Comparison of ENCODE assay signal across 37 cellular contexts in the genomic region with DNA sequence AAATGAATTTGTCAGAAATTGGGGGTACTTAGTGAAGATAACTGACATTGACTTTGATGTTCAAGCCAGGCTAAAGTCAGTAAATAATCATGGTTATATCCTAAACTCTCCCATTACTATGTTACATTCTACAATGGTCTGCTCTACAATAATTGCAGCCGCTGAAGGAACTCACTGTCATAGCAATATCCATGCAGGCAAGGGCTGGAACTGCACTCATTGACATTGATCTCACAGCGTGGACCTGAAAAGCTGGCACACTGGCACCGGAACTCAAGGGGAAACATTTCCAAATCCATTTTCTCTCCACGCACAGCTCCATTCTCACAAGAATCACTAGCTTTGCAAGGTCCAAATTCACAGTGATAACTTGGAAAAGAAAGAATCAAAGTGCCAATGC.
"Had no signal": no experiment of that assay in that cellular context is flagged by ENCODE, and none has a peak within 500 bp of the region (broad histone marks: within the 10 kb centered on the region; RNA-seq: fewer than 3 reads in every experiment).

No MANE protein-coding gene starts in this region.

- H3K36me3 Mint-ChIP-seq: activated CD4-positive, alpha-beta memory T cell treated with anti-CD3 and anti-CD28 coated beads for 36 hours; activated naive CD8-positive, alpha-beta T cell; brain; T-cell had no signal

- FAIRE-seq: bronchial epithelial cell had no signal

- H3K4me3 ChIP-seq: Peyer's patch, SJSA1 had no signal

- H3K4me1 Mint-ChIP-seq: activated B cell treated with CpG ODN at 0.5 μM for 24 hours; activated naive CD8-positive, alpha-beta T cell treated with anti-CD3 and anti-CD28 coated beads, Interleukin-2, amount 50 U/mL, for 24 hours; brain; T-cell; T-helper 17 cell had no signal

- H3K4me3 Mint-ChIP-seq: activated B cell treated with CpG ODN at 0.5 μM for 24 hours; activated CD4-positive, alpha-beta memory T cell treated with anti-CD3 and anti-CD28 coated beads for 36 hours; activated naive CD4-positive, alpha-beta T cell treated with anti-CD3 and anti-CD28 coated beads for 36 hours; activated naive CD8-positive, alpha-beta T cell; activated naive CD8-positive, alpha-beta T cell treated with anti-CD3 and anti-CD28 coated beads, Interleukin-2, amount 50 U/mL, for 24 hours; activated T-cell treated with anti-CD3 and anti-CD28 coated beads, Interleukin-2, amount 50 U/mL, for 4 hours; activated T-helper 1 cell treated with anti-CD3 and anti-CD28 coated beads, Interleukin-12 subunit alpha, Interleukin-12 subunit beta, Interleukin-2, Interleukin-4 antibody, amounts not matched to agents 30 ng/mL and 10 ng/mL and 1 ng/mL, durations not matched to agents 14 hours and 24 hours and 36 hours; brain; T-cell; T-helper 17 cell had no signal

- DNase-seq: activated B cell treated with CpG ODN at 0.5 μM for 24 hours; activated CD4-positive, alpha-beta memory T cell treated with anti-CD3 and anti-CD28 coated beads for 36 hours; activated CD4-positive, alpha-beta T cell treated with anti-CD3 and anti-CD28 coated beads for 4 hours; activated CD4-positive, alpha-beta T cell treated with anti-CD3 and anti-CD28 coated beads, Interleukin-2, amount 50 U/mL, for 1 hour; activated CD4-positive, CD25-positive, alpha-beta regulatory T cell treated with anti-CD3 and anti-CD28 coated beads, Interleukin-2, amount 50 U/mL, for 72 hours; activated CD8-positive, alpha-beta memory T cell treated with anti-CD3 and anti-CD28 coated beads, Interleukin-2, amount 50 U/mL, for 4 hours; activated gamma-delta T cell treated with Interleukin-2 at 50 U/mL for 16 hours; activated naive CD4-positive, alpha-beta T cell treated with anti-CD3 and anti-CD28 coated beads for 36 hours; activated naive CD8-positive, alpha-beta T cell treated with anti-CD3 and anti-CD28 coated beads, Interleukin-2, amount 50 U/mL, for 24 hours; activated T-cell treated with anti-CD3 and anti-CD28 coated beads for 4 hours; activated T-cell treated with anti-CD3 and anti-CD28 coated beads, Interleukin-2, amount 50 U/mL, for 4 hours; anterior cingulate cortex; caudate nucleus; cerebellar nuclear complex; Kasumi-1; KG1; NCI-H1105; NCI-H1417 treated with DMSO at 0.1 percent for 48 hours; NCI-H1694 treated with DMSO at 0.1 percent for 48 hours; NCI-H2029; NCI-H345; NCI-H524 treated with DMSO at 0.1 percent for 48 hours; NCI-H748 treated with DMSO at 0.1 percent for 48 hours; NK-92 treated with Interleukin-12 subunit alpha and Interleukin-12 subunit beta, amount 100 ng/mL, for 24 hours; PC-3; Peyer's patch; RPMI8226; SHP77 treated with DMSO at 0.1 percent for 48 hours; T-cell; T-helper 17 cell had no signal

- H3K36me3 ChIP-seq: Peyer's patch, SJSA1 had no signal

- H3K27me3 ChIP-seq: Peyer's patch, SJSA1 had no signal

- H3K9me3 Mint-ChIP-seq: activated naive CD8-positive, alpha-beta T cell treated with anti-CD3 and anti-CD28 coated beads, Interleukin-2, amount 50 U/mL, for 24 hours had no signal

- H3K4me1 ChIP-seq: Peyer's patch, SJSA1 had no signal

- H3K27ac ChIP-seq: Peyer's patch, SJSA1, VCaP had no signal

- H3K27me3 Mint-ChIP-seq: activated B cell treated with CpG ODN at 0.5 μM for 24 hours; activated CD4-positive, alpha-beta memory T cell treated with anti-CD3 and anti-CD28 coated beads for 36 hours; activated naive CD8-positive, alpha-beta T cell; activated naive CD8-positive, alpha-beta T cell treated with anti-CD3 and anti-CD28 coated beads, Interleukin-2, amount 50 U/mL, for 24 hours; T-cell; T-helper 17 cell had no signal

- H3K27ac Mint-ChIP-seq: activated B cell treated with CpG ODN at 0.5 μM for 24 hours; activated CD4-positive, alpha-beta memory T cell treated with anti-CD3 and anti-CD28 coated beads for 36 hours; activated naive CD4-positive, alpha-beta T cell treated with anti-CD3 and anti-CD28 coated beads for 36 hours; activated naive CD8-positive, alpha-beta T cell; activated naive CD8-positive, alpha-beta T cell treated with anti-CD3 and anti-CD28 coated beads, Interleukin-2, amount 50 U/mL, for 24 hours; activated T-helper 1 cell treated with anti-CD3 and anti-CD28 coated beads, Interleukin-12 subunit alpha, Interleukin-12 subunit beta, Interleukin-2, Interleukin-4 antibody, amounts not matched to agents 30 ng/mL and 10 ng/mL and 1 ng/mL, durations not matched to agents 14 hours and 24 hours and 36 hours; brain; T-cell; T-helper 17 cell had no signal

- H3K9me3 ChIP-seq: Peyer's patch, SJSA1 had no signal

- ATAC-seq: activated naive CD8-positive, alpha-beta T cell treated with anti-CD3 and anti-CD28 coated beads, Interleukin-2, amount 50 U/mL, for 24 hours; activated T-cell treated with anti-CD3 and anti-CD28 coated beads, Interleukin-2, amount 50 U/mL, for 4 hours; PC-3; SK-N-SH treated with all-trans-retinoic acid at 6 μM for 48 hours; T-cell; T-helper 17 cell had no signal
